ENCODE assay signal across 30 cellular contexts in the genomic region with DNA sequence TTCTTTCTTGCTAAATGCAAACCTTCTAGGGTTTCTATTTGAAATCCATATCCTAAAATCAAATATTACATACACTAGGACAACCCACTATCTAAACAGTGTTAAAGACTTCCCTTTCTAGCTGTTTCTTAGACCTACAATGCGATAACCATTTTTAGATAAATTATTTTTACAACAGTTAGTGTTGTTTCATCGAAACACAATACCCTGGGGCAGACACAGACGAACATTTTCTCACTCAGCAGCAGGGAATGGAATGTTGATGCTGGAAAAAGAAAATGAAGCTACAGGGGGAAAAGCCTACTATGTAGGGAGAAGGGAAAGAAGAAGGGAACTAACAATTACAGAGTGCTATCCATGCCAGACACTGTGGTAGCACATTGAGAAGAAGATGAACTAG.
"Had no signal": no experiment of that assay in that cellular context is flagged by ENCODE, and none has a peak within 500 bp of the region (broad histone marks: within the 10 kb centered on the region; RNA-seq: fewer than 3 reads in every experiment).

No MANE protein-coding gene starts in this region.

- H3K36me3 ChIP-seq: adrenal gland, ascending aorta, breast epithelium, left ventricle myocardium inferior, right lobe of liver, stomach, suprapubic skin, tibial nerve had no signal

- H3K36me3 Mint-ChIP-seq: immature natural killer cell; stimulated activated effector memory CD8-positive, alpha-beta T cell treated with anti-CD3 and anti-CD28 coated beads, Interleukin-12 subunit alpha, Interleukin-12 subunit beta, amount 100 ng/mL, for 72 hours; WTC11 had no signal

- H2AFZ ChIP-seq: hepatocyte had no signal

- H3K27ac ChIP-seq: adrenal gland, ascending aorta, breast epithelium, foreskin keratinocyte, hepatocyte, left ventricle myocardium inferior, right lobe of liver, skin epidermis, stomach, suprapubic skin, tibial nerve had no signal

- H3K4me3 Mint-ChIP-seq: activated naive CD8-positive, alpha-beta T cell; activated T-cell treated with anti-CD3 and anti-CD28 coated beads, Interleukin-2, amount 50 U/mL, for 24 hours; immature natural killer cell; nephron; stimulated activated effector memory CD8-positive, alpha-beta T cell treated with anti-CD3 and anti-CD28 coated beads, Interleukin-12 subunit alpha, Interleukin-12 subunit beta, amount 100 ng/mL, for 72 hours; T-helper 2 cell treated with Interferon-gamma antibody and Interleukin-4, amounts not matched to agents 5 μg/mL and 100 μg/mL, for 36 hours; WTC11 had no signal

- H3K27me3 Mint-ChIP-seq: activated naive CD8-positive, alpha-beta T cell; activated T-cell treated with anti-CD3 and anti-CD28 coated beads, Interleukin-2, amount 50 U/mL, for 24 hours had no signal

- H3K9me3 Mint-ChIP-seq: activated T-cell treated with anti-CD3 and anti-CD28 coated beads, Interleukin-2, amount 50 U/mL, for 24 hours; activated T-helper 2 cell treated with anti-CD3 and anti-CD28 coated beads, Interferon-gamma antibody, Interleukin-2, Interleukin-4, amounts not matched to agents 10 μg/mL and 5 μg/mL and 100 μg/mL, durations not matched to agents 14 hours and 24 hours and 36 hours; immature natural killer cell; nephron; stimulated activated effector memory CD8-positive, alpha-beta T cell treated with anti-CD3 and anti-CD28 coated beads, Interleukin-12 subunit alpha, Interleukin-12 subunit beta, amount 100 ng/mL, for 72 hours; T-helper 2 cell treated with Interferon-gamma antibody and Interleukin-4, amounts not matched to agents 5 μg/mL and 100 μg/mL, for 36 hours; WTC11 had no signal

- H3K27ac Mint-ChIP-seq: activated naive CD8-positive, alpha-beta T cell; activated T-cell treated with anti-CD3 and anti-CD28 coated beads, Interleukin-2, amount 50 U/mL, for 24 hours; activated T-helper 2 cell treated with anti-CD3 and anti-CD28 coated beads, Interferon-gamma antibody, Interleukin-2, Interleukin-4, amounts not matched to agents 10 μg/mL and 5 μg/mL and 100 μg/mL, durations not matched to agents 14 hours and 24 hours and 36 hours; stimulated activated effector memory CD8-positive, alpha-beta T cell treated with anti-CD3 and anti-CD28 coated beads, Interleukin-12 subunit alpha, Interleukin-12 subunit beta, amount 100 ng/mL, for 72 hours; T-helper 2 cell treated with Interferon-gamma antibody and Interleukin-4, amounts not matched to agents 5 μg/mL and 100 μg/mL, for 36 hours; WTC11 had no signal

- H3K9me3 ChIP-seq: adrenal gland, ascending aorta, breast epithelium, left ventricle myocardium inferior, right lobe of liver, stomach, suprapubic skin, tibial nerve had no signal

- H3K4me2 ChIP-seq: hepatocyte had no signal

- H3K79me2 ChIP-seq: hepatocyte had no signal

- H3K4me3 ChIP-seq: adrenal gland, ascending aorta, breast epithelium, hepatocyte, left ventricle myocardium inferior, right lobe of liver, skin epidermis, stomach, suprapubic skin, tibial nerve had no signal

- DNase-seq: activated CD8-positive, alpha-beta memory T cell treated with anti-CD3 and anti-CD28 coated beads for 24 hours; activated CD8-positive, alpha-beta memory T cell treated with anti-CD3 and anti-CD28 coated beads, Interleukin-2, amount 50 U/mL, for 4 hours; activated naive CD4-positive, alpha-beta T cell; activated T-cell treated with anti-CD3 and anti-CD28 coated beads, Interleukin-2, amount 50 U/mL, for 24 hours; adrenal gland; cerebellar nuclear complex; cortex of kidney; foreskin keratinocyte; immature natural killer cell; left ventricle myocardium inferior; mammary epithelial cell; nucleus accumbens; posterior cingulate gyrus; right lobe of liver; stimulated activated CD4-positive, alpha-beta T cell treated with anti-CD3 and anti-CD28 coated beads, Interleukin-2, amount 100 ng/mL, for 24 hours; stomach had no signal

- FAIRE-seq: endometrium, urothelium cell line had no signal

- H3K4me1 ChIP-seq: adrenal gland, ascending aorta, breast epithelium, foreskin keratinocyte, right lobe of liver had no signal

- H3K27me3 ChIP-seq: adrenal gland, ascending aorta, breast epithelium, hepatocyte, right lobe of liver, stomach, suprapubic skin, tibial nerve had no signal

- ATAC-seq: foreskin keratinocyte; right lobe of liver; stimulated activated effector memory CD8-positive, alpha-beta T cell treated with anti-CD3 and anti-CD28 coated beads, Interleukin-12 subunit alpha, Interleukin-12 subunit beta, amount 100 ng/mL, for 72 hours; WTC11 had no signal
